ENCODE assay signal across 21 cellular contexts in the genomic region with DNA sequence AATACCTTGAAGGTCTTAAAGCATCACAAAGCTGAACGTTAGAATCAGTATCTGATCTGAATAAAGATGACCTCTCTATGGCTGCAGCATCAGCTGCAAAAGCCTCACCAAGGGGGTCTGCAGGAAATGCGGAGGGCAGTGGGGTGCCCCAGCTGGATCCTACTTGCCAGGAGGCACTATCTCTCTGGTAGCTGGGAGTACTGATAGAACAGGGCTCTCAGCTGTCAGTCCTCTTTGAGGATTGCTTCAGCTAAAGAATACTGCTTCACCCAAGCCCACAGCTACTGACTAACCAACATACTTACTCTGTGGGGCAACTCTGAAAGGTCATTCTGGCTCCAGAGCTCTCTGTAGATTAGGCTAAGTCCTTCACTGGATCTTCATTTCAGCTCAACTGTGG.
"Had no signal": no experiment of that assay in that cellular context is flagged by ENCODE, and none has a peak within 500 bp of the region (broad histone marks: within the 10 kb centered on the region; RNA-seq: fewer than 3 reads in every experiment).

No MANE protein-coding gene starts in this region.

- H3K4me3 Mint-ChIP-seq: IgD-negative memory B cell had no signal

- H3K27ac Mint-ChIP-seq: IgD-negative memory B cell had no signal

- H3K27me3 Mint-ChIP-seq: IgD-negative memory B cell had no signal

- H3K9me3 ChIP-seq: SK-N-SH had no signal

- H3K4me3 ChIP-seq: K562 had no signal

- H3K4me2 ChIP-seq: KMS-11, SK-N-SH had no signal

- H3K4me1 Mint-ChIP-seq: IgD-negative memory B cell had no signal

- H3K9ac ChIP-seq: KMS-11, SK-N-SH had no signal

- H3K27ac ChIP-seq: HL-60, KMS-11 had no signal

- H3K9me2 ChIP-seq: SK-N-SH had no signal

- ATAC-seq: K562 had no signal

- DNase-seq: Kasumi-1, MM.1S, NCI-H1092 treated with DMSO at 0.1 percent for 48 hours, NCI-H1436, NCI-H187, NCI-H2029, NCI-H2081 treated with DMSO at 0.1 percent for 48 hours, NCI-H2171, NCI-H226, NCI-H446, NCI-H510A, NCI-H524 treated with DMSO at 0.1 percent for 48 hours, NCI-H69, NCI-H774, RPMI8226, SHP77, SK-N-SH had no signal

- H3K36me3 Mint-ChIP-seq: IgD-negative memory B cell had no signal
